8 cellular contexts compared by ENCODE assay signal in the genomic region with DNA sequence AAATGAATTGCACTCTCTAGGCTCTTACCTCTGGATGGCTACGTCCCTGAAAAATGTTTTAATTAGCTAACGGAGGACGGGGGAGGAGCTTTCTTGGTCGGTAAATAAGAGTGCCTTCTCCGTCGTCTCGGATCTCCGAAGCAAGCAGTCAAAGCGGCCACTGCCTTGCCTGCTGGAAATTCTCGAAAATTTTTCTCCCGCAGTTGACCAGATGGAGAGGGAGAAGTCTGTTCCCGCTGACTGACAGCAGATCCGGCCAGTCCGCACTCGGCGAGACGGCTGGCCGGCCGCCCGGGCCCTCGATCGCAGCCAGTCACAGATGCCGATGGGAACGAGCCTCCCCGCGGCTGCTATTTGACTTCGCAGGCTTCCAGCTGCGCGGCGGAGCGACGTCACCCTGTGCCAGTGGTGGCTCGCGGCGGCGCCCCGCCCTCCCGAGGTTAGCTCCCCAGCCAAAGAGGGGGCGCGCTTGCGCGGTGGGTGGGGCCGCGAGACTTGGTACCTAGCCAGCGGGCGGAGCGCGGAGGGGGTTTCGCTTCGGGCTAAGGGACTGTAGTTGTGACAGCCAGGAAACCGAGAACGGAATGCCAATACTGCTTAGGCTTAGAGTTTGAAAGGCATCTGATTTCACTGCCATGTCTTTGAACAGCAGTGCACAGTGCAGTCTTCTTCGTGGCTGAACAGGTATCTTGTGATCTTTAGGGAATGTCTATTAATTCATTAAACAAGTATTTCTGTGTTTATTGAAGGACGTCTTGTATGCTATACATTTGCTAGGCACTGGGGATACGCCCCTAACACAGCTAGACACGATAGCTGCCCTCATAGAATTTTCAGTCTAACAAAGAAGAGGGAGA. TPM values are rescaled to one million over a fixed set of nuclear protein-coding genes. Genes with fewer than 3 reads are reported as not detected.
DNase-seq lines count a peak whose midpoint lies in the region; ATAC-seq and TF ChIP-seq lines count a peak whose summit lies in the region.

PPM1K (minus strand) TSS at position 184 of the 857 bp plus-strand sequence. CDS start 5,978 bp downstream, outside the sequence.

- H3K36me3 Mint-ChIP-seq in activated naive CD4-positive, alpha-beta T cell treated with anti-CD3 and anti-CD28 coated beads, Interleukin-2, amount 50 U/mL, for 24 hours: peaks cover 4% of the 10 kb centered on the region

- no peaks in the 10 kb centered on the region for H3K27me3 Mint-ChIP-seq in activated naive CD4-positive, alpha-beta T cell treated with anti-CD3 and anti-CD28 coated beads, Interleukin-2, amount 50 U/mL, for 24 hours

- WGBS in suprapubic skin: under 1% methylated on average over 38 of the region's 56 CpGs

- H3K9me3 Mint-ChIP-seq in activated naive CD4-positive, alpha-beta T cell treated with anti-CD3 and anti-CD28 coated beads, Interleukin-2, amount 50 U/mL, for 24 hours: no peaks in the 10 kb centered on the region

- no peaks in the 10 kb centered on the region for H3K9me3 ChIP-seq in suprapubic skin

- no peaks in the 10 kb centered on the region for H3K36me3 ChIP-seq in suprapubic skin

- peaks cover 18% of the 10 kb centered on the region for H3K4me1 ChIP-seq in suprapubic skin

- peaks cover 47% of the 10 kb centered on the region for H3K4me1 Mint-ChIP-seq in activated naive CD4-positive, alpha-beta T cell treated with anti-CD3 and anti-CD28 coated beads, Interleukin-2, amount 50 U/mL, for 24 hours

- H3K4me3 Mint-ChIP-seq in activated naive CD4-positive, alpha-beta T cell treated with anti-CD3 and anti-CD28 coated beads, Interleukin-2, amount 50 U/mL, for 24 hours: peak within 1 kb of the TSS; percentile 99

- no peaks in the 10 kb centered on the region for H3K27me3 ChIP-seq in suprapubic skin

- H3K27ac ChIP-seq in suprapubic skin: peak within 1 kb of the TSS; percentile 98

- DNase-seq in NCI-H1092 (lab: John Stamatoyannopoulos, UW): peak; percentile 84
- DNase-seq in globus pallidus (ENCODE audit: low spot score): peak; percentile 99
- DNase-seq in nucleus accumbens (lab: John Stamatoyannopoulos, UW): peak; percentile 89 to 100 (median 99)
- peak; percentile 99 to 100 for DNase-seq in suprapubic skin (ENCODE audit: low spot score in 2 of 2)

- H3K4me3 ChIP-seq in GM08714 (ENCODE audit: low read length) (peak within 1 kb of the TSS; percentile 81), suprapubic skin (peak within 1 kb of the TSS; percentile 95)

- ATAC-seq in HG02588 (IDR thresholded peaks at IDR 0.05; ENCODE audit: unreplicated experiment) (peak; percentile 86), SK-N-SH treated with all-trans-retinoic acid at 6 μM for 48 hours (peak; percentile 94)

- peak; percentile 27 for TF ChIP-seq EP300 in suprapubic skin (IDR thresholded peaks at IDR 0.05)

- no peak for TF ChIP-seq CTCF in suprapubic skin (IDR thresholded peaks at IDR 0.05)

- peak in 1 of 2 donors; percentile 52 for TF ChIP-seq POLR2A in suprapubic skin (IDR thresholded peaks at IDR 0.05)

- H3K27ac Mint-ChIP-seq in activated naive CD4-positive, alpha-beta T cell treated with anti-CD3 and anti-CD28 coated beads, Interleukin-2, amount 50 U/mL, for 24 hours: peak within 1 kb of the TSS; percentile 100

TF ChIP-seq in SK-N-SH treated with all-trans-retinoic acid at 6 μM for 48 hours, 23 proteins besides CTCF, POLR2A, EP300 and RAD21:
- TF ChIP-seq TCF4 (CRISPR knock-in tag; IDR thresholded peaks at IDR 0.05; ENCODE audit: borderline replicate concordance): peak; percentile 43; the same call in 1 of the 2 replicates
- no peak for TF ChIP-seq ZNF8 (CRISPR knock-in tag; IDR thresholded peaks at IDR 0.05)

RNA-seq across cellular contexts. Expression of gene PPM1K, which starts in this region (rescaled TPM):
- total RNA-seq in suprapubic skin: 10 to 100 TPM in 1 of 4 donors, 1 to 10 TPM in 3; 7.8 to 10.5 (median 9.2) TPM

Comparison
In these comparisons a context has a peak if more than half of its experiments do, and no peak if none do; other contexts are left out.
1. Peak in every context shown above with its lines: DNase-seq, ATAC-seq, H3K4me3 ChIP-seq and H3K27ac ChIP-seq.